11 cellular contexts compared by ENCODE assay signal in genomic region chr2:3198119-3198518, GRCh38.
DNase-seq lines count a peak whose midpoint lies in the region; ATAC-seq lines count a peak whose summit lies in the region.
"Had no signal": no experiment of that assay in that cellular context is flagged by ENCODE, and none has a peak within 500 bp of the region (broad histone marks: within the 10 kb centered on the region; RNA-seq: fewer than 3 reads in every experiment).

No MANE protein-coding gene starts in this region.

- H3K36me3 Mint-ChIP-seq in immature natural killer cell: peaks cover 0 to 13% (median 5%) of the 10 kb centered on the region in 3 donors

- H3K4me3 ChIP-seq in Jurkat, Clone E6-1 (ENCODE audit: low read length): no peak overlapping the region
- H3K4me3 ChIP-seq: esophagus muscularis mucosa, Peyer's patch had no signal

- ATAC-seq in HG02642 (IDR thresholded peaks at IDR 0.05; ENCODE audit: poor library complexity, unreplicated experiment) (no peak), GM21528 (IDR thresholded peaks at IDR 0.05; ENCODE audit: low FRiP score, unreplicated experiment) (no peak)

- peak overlapping the region; percentile 69 for H3K27ac ChIP-seq in caudate nucleus (ENCODE audit: low read depth, low read length)
- H3K27ac ChIP-seq: esophagus muscularis mucosa, Peyer's patch had no signal

- peaks cover 38 to 54% of the 10 kb centered on the region in 2 donors for H3K4me1 Mint-ChIP-seq in immature natural killer cell

- no peaks in the 10 kb centered on the region for H3K9me3 Mint-ChIP-seq in immature natural killer cell
- H3K9me3 Mint-ChIP-seq: CD4-positive, alpha-beta T cell had no signal

- H3K27me3 Mint-ChIP-seq in immature natural killer cell (ENCODE audit: low read depth in 3 of 3): no peaks in the 10 kb centered on the region
- H3K27me3 Mint-ChIP-seq: CD4-positive, alpha-beta T cell had no signal

- peak overlapping the region in 3 of 6 donors; percentile 27 to 77 (median 57) for H3K27ac Mint-ChIP-seq in immature natural killer cell
- H3K27ac Mint-ChIP-seq: CD4-positive, alpha-beta T cell had no signal

- DNase-seq in activated naive CD4-positive, alpha-beta T cell treated with Interleukin-2 at 50 U/mL for 16 hours: peak; percentile 31
- DNase-seq in activated naive CD4-positive, alpha-beta T cell (lab: John Stamatoyannopoulos, UW): no peak
- peak; percentile 37 for DNase-seq in Jurkat, Clone E6-1 (ENCODE audit: low read depth, low spot score)
- no peak for DNase-seq in caudate nucleus (lab: John Stamatoyannopoulos, UW)
- DNase-seq in stimulated activated CD4-positive, alpha-beta T cell treated with anti-CD3 and anti-CD28 coated beads, Interleukin-4, amount 100 ng/mL, for 24 hours: peak; percentile 29
- no peak for DNase-seq in immature natural killer cell
- DNase-seq: CD4-positive, alpha-beta T cell; Peyer's patch had no signal

- H3K4me3 Mint-ChIP-seq in immature natural killer cell: no peak overlapping the region
- H3K4me3 Mint-ChIP-seq: CD4-positive, alpha-beta T cell had no signal

Comparison
In these comparisons a context has a peak if more than half of its experiments do, and no peak if none do; other contexts are left out.
1. DNase-seq: peak in activated naive CD4-positive, alpha-beta T cell treated with Interleukin-2 at 50 U/mL for 16 hours (single experiment), Jurkat, Clone E6-1 (single experiment) and stimulated activated CD4-positive, alpha-beta T cell treated with anti-CD3 and anti-CD28 coated beads, Interleukin-4, amount 100 ng/mL, for 24 hours (single experiment); none in activated naive CD4-positive, alpha-beta T cell (0 of 4), caudate nucleus (0 of 61) and immature natural killer cell (0 of 3).